ENCODE assay signal across 8 cellular contexts in genomic region chr19:46924874-46925547, GRCh38.
DNase-seq lines count a peak whose midpoint lies in the region; ATAC-seq and TF ChIP-seq lines count a peak whose summit lies in the region.

No MANE protein-coding gene starts in this region.

- H3K9ac ChIP-seq in PC-3 (ENCODE audit: low read length): peak overlapping the region; percentile 83
- no peak overlapping the region for H3K9ac ChIP-seq in trophoblast cell (ENCODE audit: low read length)

- H2BK12ac ChIP-seq in trophoblast cell (ENCODE audit: low read length): no peak overlapping the region

- CTCF ChIA-PET in PC-3 (lab: Charles Lee): no interaction called here

- intact Hi-C loops in PC-3 (cut with micrococcal nuclease): loop anchor here (2.0 to 10.0 kb wide), 3 partner anchors 34 to 66 kb away; partner anchors contain the start of gene ARHGAP35

- H3K14ac ChIP-seq in trophoblast cell (ENCODE audit: low read length): no peak overlapping the region

- peak overlapping the region; percentile 44 for H3K18ac ChIP-seq in trophoblast cell (ENCODE audit: low read length)

- TF ChIP-seq CTCF in DOHH2 (IDR thresholded peaks at IDR 0.05; ENCODE audit: low read depth, low read length, poor library complexity, severe bottlenecking) (no peak), PC-3 (conservative IDR thresholded peaks at IDR 0.05; ENCODE audit: low read depth, low read length) (no peak), foreskin fibroblast (IDR thresholded peaks at IDR 0.05; ENCODE audit: low read depth, low read length) (no peak)

- H3K4me3 ChIP-seq in DOHH2 (ENCODE audit: low read length) (peak overlapping the region; percentile 9; the same call in 1 of the 2 replicates), PC-3 (ENCODE audit: low read length) (peak overlapping the region; percentile 62), trophoblast cell (ENCODE audit: low read depth, low read length) (no peak overlapping the region), foreskin fibroblast (ENCODE audit: low read depth in 1 of 2, low read length in 2 of 2) (no peak overlapping the region)

- no peak overlapping the region for H2AK5ac ChIP-seq in trophoblast cell (ENCODE audit: low read length)

- H3K27ac ChIP-seq in DOHH2 (ENCODE audit: low read depth, low read length) (no peak overlapping the region), PC-3 (ENCODE audit: low read length) (peak overlapping the region; percentile 99), epithelial cell of prostate (peak overlapping the region; percentile 97), trophoblast cell (ENCODE audit: low read depth, low read length) (no peak overlapping the region)

- no peak overlapping the region for H3K23ac ChIP-seq in trophoblast cell (ENCODE audit: low read length)

- no peak overlapping the region for H3K4ac ChIP-seq in trophoblast cell (ENCODE audit: low read depth, low read length)

- peaks cover 5% of the 10 kb centered on the region for H3K79me1 ChIP-seq in trophoblast cell (ENCODE audit: low read length)

- peaks cover 46% of the 10 kb centered on the region for H3K4me1 ChIP-seq in DOHH2 (ENCODE audit: control insufficient read depth, low read length)
- peaks cover 50% of the 10 kb centered on the region for H3K4me1 ChIP-seq in PC-3 (ENCODE audit: insufficient read depth, low read length)
- peaks cover 13 to 24% of the 10 kb centered on the region in 2 experiments for H3K4me1 ChIP-seq in trophoblast cell (ENCODE audit: control insufficient read depth in 1 of 2, insufficient read depth in 2 of 2, low read length in 2 of 2)

- H3K4me2 ChIP-seq in DOHH2 (ENCODE audit: low read length) (peak overlapping the region; percentile 51), PC-3 (ENCODE audit: low read length) (peak overlapping the region; percentile 90), trophoblast cell (ENCODE audit: low read length) (no peak overlapping the region)

- peak overlapping the region; percentile 45 for H4K91ac ChIP-seq in trophoblast cell (ENCODE audit: low read depth, low read length)

- no peaks in the 10 kb centered on the region for H3K9me2 ChIP-seq in DOHH2 (replicated peaks; ENCODE audit: control insufficient read depth, low read length)
- H3K9me2 ChIP-seq in PC-3 (replicated peaks; ENCODE audit: low read length): no peaks in the 10 kb centered on the region

- H2AFZ ChIP-seq in PC-3 (ENCODE audit: low read length): no peak overlapping the region
- no peak overlapping the region for H2AFZ ChIP-seq in trophoblast cell (ENCODE audit: insufficient read depth, low read length, poor library complexity)

- no peak overlapping the region for H4K12ac ChIP-seq in trophoblast cell (ENCODE audit: low read depth, low read length)

- peaks cover 18% of the 10 kb centered on the region for H4K20me1 ChIP-seq in DOHH2 (ENCODE audit: control insufficient read depth, insufficient read depth, low read depth, low read length)
- no peaks in the 10 kb centered on the region for H4K20me1 ChIP-seq in PC-3 (ENCODE audit: low read length)

- ATAC-seq in PC-3: peak; percentile 77
- no peak for ATAC-seq in HG02763 (IDR thresholded peaks at IDR 0.05; ENCODE audit: unreplicated experiment)

- H3K79me2 ChIP-seq in DOHH2 (ENCODE audit: control insufficient read depth, low read length) (peaks cover 88% of the 10 kb centered on the region), PC-3 (ENCODE audit: low read length) (peaks cover 83% of the 10 kb centered on the region), trophoblast cell (ENCODE audit: control insufficient read depth, insufficient read depth, low read length, poor library complexity) (no peaks in the 10 kb centered on the region)

- H2BK5ac ChIP-seq in trophoblast cell (ENCODE audit: low read depth, low read length, poor library complexity): no peak overlapping the region

- no peaks in the 10 kb centered on the region for H3F3A ChIP-seq in DOHH2 (ENCODE audit: control insufficient read depth, insufficient read depth)
- H3F3A ChIP-seq in PC-3 (ENCODE audit: low read length, unreplicated experiment): peaks cover 13% of the 10 kb centered on the region

- WGBS in trophoblast cell (ENCODE audit: extremely low coverage, insufficient coverage, insufficient read length): no CpG with 5 or more reads among the region's 8 CpGs

- H3K27me3 ChIP-seq in DOHH2 (ENCODE audit: control insufficient read depth, low read length) (no peaks in the 10 kb centered on the region), PC-3 (ENCODE audit: low read length) (no peaks in the 10 kb centered on the region), trophoblast cell (ENCODE audit: insufficient read depth, low read length) (no peaks in the 10 kb centered on the region)

- DNase-seq in PC-3 (peak; percentile 94), epithelial cell of prostate (ENCODE audit: low read depth, low spot score) (peak; percentile 62), trophoblast cell (peak in 1 of 2 donors; percentile 15), EL (no peak), DMS 273 treated with DMSO at 0.1 percent for 48 hours (lab: John Stamatoyannopoulos, UW) (no peak), foreskin fibroblast (no peak)

- H3K36me3 ChIP-seq in DOHH2 (ENCODE audit: control insufficient read depth, low read length) (peaks cover 30% of the 10 kb centered on the region), PC-3 (ENCODE audit: low read depth, low read length) (peaks cover 19% of the 10 kb centered on the region), trophoblast cell (ENCODE audit: control insufficient read depth in 1 of 2, insufficient read depth in 2 of 2, low read length in 2 of 2) (peaks cover 4 to 5% of the 10 kb centered on the region in 2 experiments)

- no TSS peak for BruUV-seq in PC-3 (replicated peaks; lab: Mats Ljungman, UMichigan)

- POLR2A ChIA-PET in PC-3 (lab: Charles Lee; ENCODE audit: unreplicated experiment): interaction anchor here (0.6 to 1.2 kb wide), 3 partner anchors 20 to 59 kb away, joined by 4 to 9 read pairs (median 4); no protein-coding TSS in a partner anchor

- H4K8ac ChIP-seq in trophoblast cell (ENCODE audit: low read depth, low read length): no peak overlapping the region

- no peak overlapping the region for H2BK120ac ChIP-seq in trophoblast cell (ENCODE audit: insufficient read depth, low read length, poor library complexity)

- H3K9me3 ChIP-seq in DOHH2 (ENCODE audit: control insufficient read depth, insufficient read depth, low read length): no peaks in the 10 kb centered on the region
- H3K9me3 ChIP-seq in PC-3 (ENCODE audit: low read length): no peaks in the 10 kb centered on the region
- H3K9me3 ChIP-seq in trophoblast cell (ENCODE audit: insufficient read depth, low read depth, low read length): no peaks in the 10 kb centered on the region

Comparison
In these comparisons a context has a peak if more than half of its experiments do, and no peak if none do; other contexts are left out.
1. H3K27ac ChIP-seq: peak in PC-3 (single experiment) and epithelial cell of prostate (single experiment); none in DOHH2 (single experiment) and trophoblast cell (single experiment).
2. H3K4me3 ChIP-seq: peak in DOHH2 (single experiment) and PC-3 (single experiment); none in trophoblast cell (single experiment) and foreskin fibroblast (0 of 2).
3. DNase-seq: peak in PC-3 (single experiment) and epithelial cell of prostate (single experiment); none in EL (single experiment), DMS 273 treated with DMSO at 0.1 percent for 48 hours (single experiment) and foreskin fibroblast (0 of 2).